In genomic region chr2:150528861-150529801, GRCh38 we compare ENCODE assay signal across 8 cellular contexts. TPM values are rescaled to one million over a fixed set of nuclear protein-coding genes. Genes with fewer than 3 reads are reported as not detected.
DNase-seq lines count a peak whose midpoint lies in the region; ATAC-seq, FAIRE-seq and TF ChIP-seq lines count a peak whose summit lies in the region.

No MANE protein-coding gene starts in this region.

- TSS peak; percentile 63 for BruUV-seq in IMR-90 (replicated peaks; lab: Mats Ljungman, UMichigan)

- CTCF ChIA-PET in IMR-90 (lab: Yijun Ruan, JAX), result interaction anchor here (1.0 to 1.8 kb wide), 3 partner anchors 8 to 67 kb away, joined by 3 to 6 read pairs (median 5); no protein-coding TSS in a partner anchor

- H3K4me3 ChIP-seq in IMR-90 (ENCODE audit: insufficient read depth, low read depth, low read length) (peak overlapping the region; percentile 5; the same call in 1 of the 2 replicates), colonic mucosa (no peak overlapping the region)

- H3K4me1 ChIP-seq in ES-I3 (ENCODE audit: insufficient read depth, low read length) (peaks cover 17% of the 10 kb centered on the region), IMR-90 (ENCODE audit: control insufficient read depth, insufficient read depth, low read length) (peaks cover 29% of the 10 kb centered on the region), colonic mucosa (no peaks in the 10 kb centered on the region)

- H4K8ac ChIP-seq in IMR-90 (ENCODE audit: low read depth in 2 of 2, low read length in 2 of 2), result peak overlapping the region; percentile 58 to 95

- H3K56ac ChIP-seq in IMR-90 (ENCODE audit: extremely low read depth, insufficient read depth, low read length), result peak overlapping the region; percentile 89

- H2BK15ac ChIP-seq in IMR-90 (ENCODE audit: low read depth, low read length), result peak overlapping the region; percentile 68

- H3K36me3 ChIP-seq in ES-I3 (ENCODE audit: insufficient read depth, low read length) (peaks cover 3% of the 10 kb centered on the region; the same call in 1 of the 2 replicates), IMR-90 (ENCODE audit: control insufficient read depth, insufficient read depth, low read length) (no peaks in the 10 kb centered on the region), colonic mucosa (no peaks in the 10 kb centered on the region)

- H2AFZ ChIP-seq in IMR-90 (replicated peaks; ENCODE audit: low read length, poor library complexity), result peak overlapping the region; percentile 64

- H4K5ac ChIP-seq in IMR-90 (ENCODE audit: low read depth, low read length), result peak overlapping the region; percentile 89

- peaks cover 24% of the 10 kb centered on the region for H3K9me1 ChIP-seq in IMR-90 (ENCODE audit: insufficient read depth, low read length)

- in situ Hi-C loops in IMR-90 (cut with MboI; ENCODE audit: low sequenced_read_pairs), result loop anchor here (5.0 kb wide), 1 partner anchor 42 kb away; the partner anchor contains the start of gene RND3

- H3K4ac ChIP-seq in IMR-90 (ENCODE audit: low read depth, low read length), result peak overlapping the region; percentile 97

- peak overlapping the region; percentile 99 for H3K18ac ChIP-seq in IMR-90 (ENCODE audit: low read depth, low read length)

- peak overlapping the region; percentile 27 for H3K9ac ChIP-seq in ES-I3 (ENCODE audit: low read depth, low read length)
- peak overlapping the region; percentile 80 for H3K9ac ChIP-seq in IMR-90 (ENCODE audit: low read depth, low read length)
- no peak overlapping the region for H3K9ac ChIP-seq in colonic mucosa (ENCODE audit: low read depth in 2 of 2, low read length in 2 of 2)

- H4K91ac ChIP-seq in IMR-90 (ENCODE audit: insufficient read depth, low read depth, low read length), result peak overlapping the region; percentile 95

- H3K9me3 ChIP-seq in ES-I3 (ENCODE audit: control insufficient read depth, insufficient read depth, low read length), result no peaks in the 10 kb centered on the region
- no peaks in the 10 kb centered on the region for H3K9me3 ChIP-seq in IMR-90 (ENCODE audit: control insufficient read depth, insufficient read depth, low read length)
- H3K9me3 ChIP-seq in colonic mucosa, result no peaks in the 10 kb centered on the region

- dilution Hi-C loops in IMR-90 (cut with HindIII; ENCODE audit: low sequenced_read_pairs, unreplicated experiment), result no loop called here

- no peak for TF ChIP-seq CTCF in IMR-90 (conservative IDR thresholded peaks at IDR 0.05; ENCODE audit: low read depth, low read length)
- no peak for TF ChIP-seq CTCF in colonic mucosa (IDR thresholded peaks at IDR 0.05)

- no peak for DNase-seq in H54 (ENCODE audit: insufficient read length, low spot score)
- peak; percentile 79 for DNase-seq in IMR-90
- DNase-seq in fibroblast of peridontal ligament (ENCODE audit: extremely low read depth), result peak; percentile 87
- no peak for DNase-seq in retina
- no peak for DNase-seq in NCI-H2171 (lab: John Stamatoyannopoulos, UW)
- DNase-seq in SK-N-DZ (ENCODE audit: low spot score), result no peak
- no peak for DNase-seq in colonic mucosa

- H2BK120ac ChIP-seq in IMR-90 (ENCODE audit: low read depth, low read length), result peak overlapping the region; percentile 98

- peak overlapping the region; percentile 83 for H3K4me2 ChIP-seq in IMR-90 (ENCODE audit: low read depth, low read length)

- TF ChIP-seq RAD21 in IMR-90 (IDR thresholded peaks at IDR 0.05; ENCODE audit: low read length), result no peak

- POLR2A ChIA-PET in IMR-90 (lab: Charles Lee; ENCODE audit: unreplicated experiment), result interaction anchor here (0.6 to 1.5 kb wide), 4 partner anchors 33 to 73 kb away, joined by 3 to 4 read pairs (median 4); no protein-coding TSS in a partner anchor

- peak overlapping the region; percentile 94 for H3K23ac ChIP-seq in IMR-90 (ENCODE audit: low read depth, low read length)

- peak overlapping the region; percentile 98 for H2BK20ac ChIP-seq in IMR-90 (ENCODE audit: low read depth, low read length)

- H3K14ac ChIP-seq in IMR-90 (replicated peaks; ENCODE audit: low read depth, low read length), result peak overlapping the region; percentile 98

- H4K20me1 ChIP-seq in IMR-90 (ENCODE audit: insufficient read depth, low read length), result no peaks in the 10 kb centered on the region

- H3K27me3 ChIP-seq in IMR-90 (ENCODE audit: control insufficient read depth, insufficient read depth, low read length) (no peaks in the 10 kb centered on the region), colonic mucosa (no peaks in the 10 kb centered on the region)

- intact Hi-C loops in IMR-90 (cut with micrococcal nuclease) (loop anchor here (1.0 to 2.0 kb wide), 3 partner anchors 42 to 81 kb away; partner anchors contain the start of gene RND3), colonic mucosa (cut with DNase I) (no loop called here)

- WGBS in IMR-90 (ENCODE audit: extremely low coverage in 2 of 2, insufficient read length in 1 of 2), 2 experiments, result no CpG with 5 or more reads among the region's 5 CpGs

- TF ChIP-seq POLR2A in H54 (IDR thresholded peaks at IDR 0.05; ENCODE audit: low read depth, low read length) (no peak), IMR-90 (IDR thresholded peaks at IDR 0.05; ENCODE audit: low read depth, low read length) (no peak)

- H3K79me1 ChIP-seq in IMR-90 (ENCODE audit: low read depth in 1 of 2, low read length in 2 of 2), result peaks cover 26 to 38% of the 10 kb centered on the region in 2 experiments

- peak; percentile 47 for ATAC-seq in IMR-90 (ENCODE audit: low read depth)

- FAIRE-seq in H54 (lab: Jason Lieb, UNC), result peak; percentile 86

- peak overlapping the region; percentile 80 for H2AK5ac ChIP-seq in IMR-90 (ENCODE audit: low read depth, low read length)

- peak overlapping the region; percentile 98 for H2BK5ac ChIP-seq in IMR-90 (ENCODE audit: low read depth, low read length, poor library complexity, severe bottlenecking)

- peak overlapping the region; percentile 66 for H2AK9ac ChIP-seq in IMR-90 (replicated peaks; ENCODE audit: low read depth, low read length, poor library complexity)

- H3K27ac ChIP-seq in IMR-90 (ENCODE audit: insufficient read depth, low read length) (peak overlapping the region; percentile 90), colonic mucosa (no peak overlapping the region)

TF ChIP-seq in IMR-90, 13 proteins besides CTCF, POLR2A, EP300 and RAD21:
- TF ChIP-seq USF2 (IDR thresholded peaks at IDR 0.05; ENCODE audit: low read depth, low read length) (no peak), MAZ (IDR thresholded peaks at IDR 0.05; ENCODE audit: borderline replicate concordance, low read depth, low read length) (no peak), MAFK (IDR thresholded peaks at IDR 0.05; ENCODE audit: low read depth, low read length) (peak; percentile 84), ELK1 (IDR thresholded peaks at IDR 0.05; ENCODE audit: borderline replicate concordance, low read depth, low read length) (no peak), SMC3 (IDR thresholded peaks at IDR 0.05; ENCODE audit: low read depth, low read length) (no peak), RCOR1 (IDR thresholded peaks at IDR 0.05; ENCODE audit: insufficient replicate concordance, low read length) (no peak), BHLHE40 (IDR thresholded peaks at IDR 0.05; ENCODE audit: low read depth, low read length) (no peak), CHD1 (IDR thresholded peaks at IDR 0.05; ENCODE audit: low read depth, low read length) (no peak), RFX5 (IDR thresholded peaks at IDR 0.05; ENCODE audit: low read depth, low read length) (no peak), NFE2L2 (IDR thresholded peaks at IDR 0.05; ENCODE audit: low read depth, low read length) (peak; percentile 36; the same call in 1 of the 2 replicates), CEBPB (IDR thresholded peaks at IDR 0.05; ENCODE audit: low read depth, low read length) (peak; percentile 86), FOS (IDR thresholded peaks at IDR 0.05; ENCODE audit: low read depth, low read length) (no peak)
TF ChIP-seq in IMR-90: peak in this region for 3.

RNA-seq across cellular contexts. Expression of gene RND3, which starts 41.7 kb away (rescaled TPM):
- total RNA-seq in IMR-90 (2012; rRNA removed) (331 and 449 TPM in 2 replicates), colonic mucosa (10 to 100 TPM; 26.8 to 57.1 TPM)
- polyA plus RNA-seq in IMR-90 (2012; rRNA removed), result 111 and 136 TPM in 2 replicates
- polyA plus RNA-seq in IMR-90 (2012; cell fraction: cytosol; rRNA removed), result 23.5 and 27.4 TPM in 2 replicates
- polyA plus RNA-seq in IMR-90 (2012; cell fraction: nucleus; rRNA removed; ENCODE audit: low replicate concordance), result 14.3 and 120 TPM in 2 replicates
- 36.7 and 41.0 TPM in 2 replicates for polyA plus RNA-seq in SK-N-DZ (2014; cell fraction: cytosol; rRNA removed)
- 30.7 and 41.1 TPM in 2 replicates for polyA plus RNA-seq in SK-N-DZ (2014; cell fraction: nucleus; rRNA removed)

Comparison
In these comparisons a context has a peak if more than half of its experiments do, and no peak if none do; other contexts are left out.
1. H3K9ac ChIP-seq: peak in ES-I3 (single experiment) and IMR-90 (single experiment); none in colonic mucosa (0 of 2).
2. DNase-seq: peak in IMR-90 (single experiment) and fibroblast of peridontal ligament (single experiment); none in H54 (single experiment), retina (single experiment), NCI-H2171 (single experiment), SK-N-DZ (single experiment) and colonic mucosa (single experiment).